ENCODE assay signal across 7 cellular contexts in genomic region chr18:79988925-79989361, GRCh38. TPM values are rescaled to one million over a fixed set of nuclear protein-coding genes. Genes with fewer than 3 reads are reported as not detected.
DNase-seq lines count a peak whose midpoint lies in the region; ATAC-seq and TF ChIP-seq lines count a peak whose summit lies in the region.

No MANE protein-coding gene starts in this region.

- intact Hi-C loops in dorsolateral prefrontal cortex (cut with DNase I), result loop anchor here (2.0 to 10.0 kb wide), 5 partner anchors 43 to 604 kb away; partner anchors contain the start of gene RBFA (in 1 of the 2)
- intact Hi-C loops in aorta (cut with DNase I), result loop anchor here (1.0 to 10.0 kb wide), 6 partner anchors 22 to 118 kb away; partner anchors contain the start of genes ADNP2 (in 2 of the 2), RBFA (in 2 of the 2) and SLC66A2 (in 1 of the 2)

- H3K4me3 Mint-ChIP-seq in mesothelial cell of epicardium, result peak overlapping the region; percentile 93

- H3K27ac Mint-ChIP-seq in mesothelial cell of epicardium, result peak overlapping the region; percentile 100

- peak; percentile 6 for ATAC-seq in GM21786 (IDR thresholded peaks at IDR 0.05; ENCODE audit: unreplicated experiment)
- no peak for ATAC-seq in aorta (ENCODE audit: low FRiP score)

- H3K9ac ChIP-seq in ES-I3 (ENCODE audit: low read depth, low read length) (peak overlapping the region; percentile 93), NT2/D1 (ENCODE audit: insufficient read length, low read depth) (peak overlapping the region; percentile 94)

- 13 to 22% methylated on average over 15 of the region's 15 CpGs for WGBS in aorta, 2 donors

- H3K4me1 Mint-ChIP-seq in mesothelial cell of epicardium, result peaks cover 28% of the 10 kb centered on the region

- H3K36me3 Mint-ChIP-seq in mesothelial cell of epicardium, result peaks cover 6% of the 10 kb centered on the region

- H3K9me3 Mint-ChIP-seq in mesothelial cell of epicardium, result no peaks in the 10 kb centered on the region

- DNase-seq in NT2/D1 (ENCODE audit: low read depth, low spot score) (no peak), dorsolateral prefrontal cortex (peak in 3 of 10 donors; percentile 14 to 45 (median 26)), mesothelial cell of epicardium (ENCODE audit: low spot score in 2 of 2, unreplicated experiment in 2 of 2) (no peak), aorta (peak in 1 of 2 donors; percentile 65), GM19238 (ENCODE audit: insufficient read length, low spot score) (no peak)

- TF ChIP-seq CTCF in dorsolateral prefrontal cortex (IDR thresholded peaks at IDR 0.05 in 54 of 56, conservative IDR thresholded peaks at IDR 0.05 in 2 of 56; ENCODE audit: low read depth in 1 of 56, partially characterized antibody in 56 of 56), result no peak
- no peak for TF ChIP-seq CTCF in mesothelial cell of epicardium (IDR thresholded peaks at IDR 0.05; ENCODE audit: unreplicated experiment)

- no peaks in the 10 kb centered on the region for H3K27me3 Mint-ChIP-seq in mesothelial cell of epicardium (ENCODE audit: low read depth)

- H3K9me3 ChIP-seq in ES-I3 (ENCODE audit: control insufficient read depth, insufficient read depth, low read length), result no peaks in the 10 kb centered on the region
- H3K9me3 ChIP-seq in NT2/D1 (ENCODE audit: insufficient read depth, low read length), result no peaks in the 10 kb centered on the region
- no peaks in the 10 kb centered on the region for H3K9me3 ChIP-seq in aorta (ENCODE audit: control insufficient read depth, low read length)

- H3K4me3 ChIP-seq in NT2/D1 (ENCODE audit: insufficient read length, low read depth), result peak overlapping the region; percentile 99
- H3K4me3 ChIP-seq in dorsolateral prefrontal cortex, result peak overlapping the region; percentile 74 to 100 (median 92)
- H3K4me3 ChIP-seq in aorta (ENCODE audit: low read length in 2 of 2), result peak overlapping the region; percentile 60 to 61

- H3K27me3 ChIP-seq in NT2/D1 (ENCODE audit: insufficient read depth, insufficient read length), result no peaks in the 10 kb centered on the region
- no peaks in the 10 kb centered on the region for H3K27me3 ChIP-seq in dorsolateral prefrontal cortex
- H3K27me3 ChIP-seq in aorta (ENCODE audit: control insufficient read depth in 1 of 2, insufficient read depth in 2 of 2, low read length in 1 of 2), result no peaks in the 10 kb centered on the region

- H3K4me1 ChIP-seq in ES-I3 (ENCODE audit: insufficient read depth, low read length) (peaks cover 7% of the 10 kb centered on the region; the same call in 1 of the 2 replicates), NT2/D1 (ENCODE audit: insufficient read depth, insufficient read length) (no peaks in the 10 kb centered on the region), aorta (ENCODE audit: control insufficient read depth in 1 of 2, insufficient read depth in 2 of 2, low read length in 2 of 2) (no peaks in the 10 kb centered on the region)

- peaks cover 4% of the 10 kb centered on the region for H3K36me3 ChIP-seq in ES-I3 (ENCODE audit: insufficient read depth, low read length)
- peaks cover 31% of the 10 kb centered on the region for H3K36me3 ChIP-seq in NT2/D1 (ENCODE audit: insufficient read depth, insufficient read length, low read length)
- no peaks in the 10 kb centered on the region for H3K36me3 ChIP-seq in aorta (ENCODE audit: control insufficient read depth in 1 of 2, insufficient read depth in 2 of 2, low read length in 1 of 2)

- peak overlapping the region; percentile 75 to 99 (median 92) for H3K27ac ChIP-seq in dorsolateral prefrontal cortex
- H3K27ac ChIP-seq in aorta (ENCODE audit: low read depth in 1 of 2, low read length in 2 of 2), result peak overlapping the region; percentile 46 to 87

RNA-seq across cellular contexts. Expression of gene TXNL4A, which starts 0.6 kb away (rescaled TPM):
- total RNA-seq in dorsolateral prefrontal cortex (100 to 1,000 TPM in 43 of 120 experiments, 10 to 100 TPM in 77; 68.3 to 133 (median 95.2) TPM), mesothelial cell of epicardium (77.2 to 79.9 TPM (median 79.5 TPM) in 3 replicates), aorta (10 to 100 TPM; 71.7 to 72.0 TPM)
- polyA plus RNA-seq in aorta, result 100 to 1,000 TPM in 1 of 2 donors, 10 to 100 TPM in 1; 69.5 to 109 TPM

RNA-seq across cellular contexts. Expression of gene HSBP1L1, which starts 24.5 kb away (rescaled TPM):
- total RNA-seq in dorsolateral prefrontal cortex (10 to 100 TPM in 105 of 120 experiments, 1 to 10 TPM in 15; 5.7 to 22.6 (median 13.2) TPM), mesothelial cell of epicardium (31.8 to 35.4 TPM (median 33.9 TPM) in 3 replicates), aorta (10 to 100 TPM in 1 of 2 donors, 1 to 10 TPM in 1; 7.9 to 13.0 TPM)
- polyA plus RNA-seq in aorta, result 10 to 100 TPM in 1 of 2 donors, 1 to 10 TPM in 1; 5.1 to 11.3 TPM

RNA-seq across cellular contexts. Expression of gene SLC66A2, which starts 37.5 kb away (rescaled TPM):
- total RNA-seq in dorsolateral prefrontal cortex, result 100 to 1,000 TPM in 40 of 120 experiments, 10 to 100 TPM in 80; 48.9 to 138 (median 96.6) TPM
- 33.5 to 34.6 TPM (median 34.4 TPM) in 3 replicates for total RNA-seq in mesothelial cell of epicardium
- total RNA-seq in aorta, result 10 to 100 TPM; 40.1 to 47.7 TPM
- polyA plus RNA-seq in aorta, result 10 to 100 TPM; 12.9 to 48.8 TPM

RNA-seq across cellular contexts. Expression of gene RBFA, which starts 45.3 kb away (rescaled TPM):
- total RNA-seq in dorsolateral prefrontal cortex, result 10 to 100 TPM; 15.2 to 39.7 (median 28.1) TPM
- 35.3 to 38.3 TPM (median 37.5 TPM) in 3 replicates for total RNA-seq in mesothelial cell of epicardium
- 10 to 100 TPM; 18.1 to 22.8 TPM for total RNA-seq in aorta
- 10 to 100 TPM; 22.2 to 32.6 TPM for polyA plus RNA-seq in aorta
